ENCODE assay signal across 9 cellular contexts in genomic region chr4:184450045-184450444, GRCh38. TPM values are rescaled to one million over a fixed set of nuclear protein-coding genes. Genes with fewer than 3 reads are reported as not detected.
DNase-seq lines count a peak whose midpoint lies in the region; ATAC-seq and TF ChIP-seq lines count a peak whose summit lies in the region.
"Had no signal": no experiment of that assay in that cellular context is flagged by ENCODE, and none has a peak within 500 bp of the region (broad histone marks: within the 10 kb centered on the region; RNA-seq: fewer than 3 reads in every experiment).

No MANE protein-coding gene starts in this region.

- peak overlapping the region; percentile 9 for H3K4me3 ChIP-seq in fibroblast of pulmonary artery (replicated peaks; ENCODE audit: low read depth, low read length)
- no peak overlapping the region for H3K4me3 ChIP-seq in skeletal muscle cell (ENCODE audit: low read depth, low read length)
- H3K4me3 ChIP-seq in mucosa of descending colon: no peak overlapping the region

- intact Hi-C loops in mucosa of descending colon (cut with DNase I, micrococcal nuclease): no loop called here

- H3K4me1 ChIP-seq in mucosa of descending colon (ENCODE audit: low read depth): peaks cover 33% of the 10 kb centered on the region

- no peaks in the 10 kb centered on the region for H3K36me3 Mint-ChIP-seq in T-helper 17 cell (ENCODE audit: low read depth)

- peaks cover 56% of the 10 kb centered on the region for H3K4me1 Mint-ChIP-seq in T-helper 17 cell

- no peak for ATAC-seq in T-helper 17 cell
- ATAC-seq in mucosa of descending colon: no peak

- no peaks in the 10 kb centered on the region for H3K36me3 ChIP-seq in mucosa of descending colon (ENCODE audit: low read depth)

- DNase-seq in ELR (ENCODE audit: low read depth) (peak; percentile 68), T-helper 17 cell (no peak), fibroblast of pulmonary artery (ENCODE audit: low read depth) (peak; percentile 70), skeletal muscle cell (ENCODE audit: low read depth) (peak; percentile 34), GM19240 (ENCODE audit: insufficient read length, low spot score) (no peak), mucosa of descending colon (no peak), NCI-H226 (no peak), NCI-H1417 treated with DMSO at 0.1 percent for 48 hours (lab: John Stamatoyannopoulos, UW) (no peak)
- DNase-seq: NCI-H774 had no signal

- H3K27ac Mint-ChIP-seq in T-helper 17 cell: peak overlapping the region; percentile 86

- no peaks in the 10 kb centered on the region for H3K27me3 Mint-ChIP-seq in T-helper 17 cell

- H3K9me3 ChIP-seq in T-helper 17 cell (ENCODE audit: control insufficient read depth, low read length, poor library complexity, severe bottlenecking): no peaks in the 10 kb centered on the region
- no peaks in the 10 kb centered on the region for H3K9me3 ChIP-seq in mucosa of descending colon

- H3K4me3 Mint-ChIP-seq in T-helper 17 cell: no peak overlapping the region

- TF ChIP-seq CTCF in fibroblast of pulmonary artery (IDR thresholded peaks at IDR 0.05; ENCODE audit: low read length, missing control alignments) (no peak), mucosa of descending colon (IDR thresholded peaks at IDR 0.05) (no peak)

RNA-seq across cellular contexts. Expression of gene IRF2, which starts 24.3 kb away (rescaled TPM):
- total RNA-seq in T-helper 17 cell (10 to 100 TPM; 33.5 to 37.2 TPM), mucosa of descending colon (10 to 100 TPM; 39.3 to 59.8 (median 53.5) TPM)

Comparison
In these comparisons a context has a peak if more than half of its experiments do, and no peak if none do; other contexts are left out.
1. DNase-seq: peak in ELR (single experiment), fibroblast of pulmonary artery (single experiment) and skeletal muscle cell (single experiment); none in T-helper 17 cell (0 of 3), GM19240 (single experiment), mucosa of descending colon (0 of 3), NCI-H226 (single experiment) and NCI-H1417 treated with DMSO at 0.1 percent for 48 hours (single experiment).